19 cellular contexts compared by ENCODE assay signal in genomic region chr15:70294906-70295305, GRCh38.
DNase-seq lines count a peak whose midpoint lies in the region; ATAC-seq and TF ChIP-seq lines count a peak whose summit lies in the region.
"Had no signal": no experiment of that assay in that cellular context is flagged by ENCODE, and none has a peak within 500 bp of the region (broad histone marks: within the 10 kb centered on the region; RNA-seq: fewer than 3 reads in every experiment).

No MANE protein-coding gene starts in this region.

- no peak overlapping the region for H2BK120ac ChIP-seq in trophoblast cell (ENCODE audit: insufficient read depth, low read length, poor library complexity)

- no peak overlapping the region for H3K4me3 Mint-ChIP-seq in stimulated activated naive B cell treated with anti-CD40 and anti-IgM and Interleukin-4, amounts not matched to agents 10 μg/mL and 1 μg/mL and 100 μg/mL, for 72 hours
- H3K4me3 Mint-ChIP-seq: B cell; CD4-positive, CD25-positive, alpha-beta regulatory T cell; CD8-positive, alpha-beta T cell; H9; HFFc6 had no signal

- peak overlapping the region; percentile 1 for H4K91ac ChIP-seq in trophoblast cell (ENCODE audit: low read depth, low read length)

- H3K4me1 ChIP-seq in HEK293 (ENCODE audit: control insufficient read depth, insufficient read depth, low read length) (no peaks in the 10 kb centered on the region), trophoblast cell (ENCODE audit: control insufficient read depth in 1 of 2, insufficient read depth in 2 of 2, low read length in 2 of 2) (peaks cover 28 to 30% of the 10 kb centered on the region in 2 experiments)
- H3K4me1 ChIP-seq: BLaER1 had no signal

- H3K9ac ChIP-seq in trophoblast cell (ENCODE audit: low read length), result no peak overlapping the region
- H3K9ac ChIP-seq: BLaER1, GM23248 had no signal

- CTCF ChIA-PET in HEK293 (lab: Yijun Ruan, JAX), result interaction anchor here (0.6 kb wide), 1 partner anchor 35 kb away, joined by 3 read pairs; no protein-coding TSS in a partner anchor

- H3K27me3 ChIP-seq in trophoblast cell (ENCODE audit: insufficient read depth, low read length), result no peaks in the 10 kb centered on the region
- H3K27me3 ChIP-seq: BLaER1 had no signal

- H3K18ac ChIP-seq in trophoblast cell (ENCODE audit: low read length), result no peak overlapping the region

- H3K27ac Mint-ChIP-seq in stimulated activated naive B cell treated with anti-CD40 and anti-IgM and Interleukin-4, amounts not matched to agents 10 μg/mL and 1 μg/mL and 100 μg/mL, for 72 hours, result no peak overlapping the region
- H3K27ac Mint-ChIP-seq: B cell; CD4-positive, CD25-positive, alpha-beta regulatory T cell; CD8-positive, alpha-beta T cell; H9; HFFc6 had no signal

- POLR2A ChIA-PET in HEK293 (lab: Yijun Ruan, JAX), result no interaction called here

- H2BK5ac ChIP-seq in trophoblast cell (ENCODE audit: low read depth, low read length, poor library complexity), result no peak overlapping the region

- no peaks in the 10 kb centered on the region for H3K79me2 ChIP-seq in trophoblast cell (ENCODE audit: control insufficient read depth, insufficient read depth, low read length, poor library complexity)

- peak; percentile 27 for DNase-seq in left lobe of liver (ENCODE audit: low spot score)
- no peak for DNase-seq in trophoblast cell
- no peak for DNase-seq in stimulated activated naive B cell treated with anti-CD40 and anti-IgM and Interleukin-4, amounts not matched to agents 10 μg/mL and 1 μg/mL and 100 μg/mL, for 72 hours
- DNase-seq in NCI-H1436 treated with DMSO at 0.1 percent for 48 hours (lab: John Stamatoyannopoulos, UW), result no peak
- no peak for DNase-seq in putamen (ENCODE audit: low spot score)
- DNase-seq: Caco-2; CD4-positive, CD25-positive, alpha-beta regulatory T cell; CD8-positive, alpha-beta T cell; DMS153; DND-41; GM23248; H9; HFFc6 had no signal

- peaks cover 29% of the 10 kb centered on the region for H3K79me1 ChIP-seq in trophoblast cell (ENCODE audit: low read length)

- no peak overlapping the region for H3K14ac ChIP-seq in trophoblast cell (ENCODE audit: low read length)

- WGBS in trophoblast cell (ENCODE audit: extremely low coverage, insufficient coverage, insufficient read length), result no CpG with 5 or more reads among the region's 3 CpGs

- no peak overlapping the region for H3K4ac ChIP-seq in trophoblast cell (ENCODE audit: low read depth, low read length)

- H3K4me3 ChIP-seq in HEK293 (ENCODE audit: low read depth, low read length) (no peak overlapping the region), trophoblast cell (ENCODE audit: low read depth, low read length) (no peak overlapping the region)
- H3K4me3 ChIP-seq: BLaER1, GM23248 had no signal

- no peak overlapping the region for H3K4me2 ChIP-seq in trophoblast cell (ENCODE audit: low read length)
- H3K4me2 ChIP-seq: BLaER1 had no signal

- no peak overlapping the region for H2AK5ac ChIP-seq in trophoblast cell (ENCODE audit: low read length)

- no peak overlapping the region for H2AFZ ChIP-seq in trophoblast cell (ENCODE audit: insufficient read depth, low read length, poor library complexity)
- H2AFZ ChIP-seq: GM23248 had no signal

- no peak for ATAC-seq in left lobe of liver
- ATAC-seq in stimulated activated naive B cell treated with anti-CD40 and anti-IgM and Interleukin-4, amounts not matched to agents 10 μg/mL and 1 μg/mL and 100 μg/mL, for 72 hours (replicated peaks), result no peak
- ATAC-seq: CD8-positive, alpha-beta T cell; HCT116 had no signal

- H4K12ac ChIP-seq in trophoblast cell (ENCODE audit: low read depth, low read length), result no peak overlapping the region

- H3K9me3 ChIP-seq in HEK293 (ENCODE audit: control insufficient read depth, insufficient read depth, low read depth, low read length) (no peaks in the 10 kb centered on the region), trophoblast cell (ENCODE audit: insufficient read depth, low read depth, low read length) (no peaks in the 10 kb centered on the region)
- H3K9me3 ChIP-seq: BLaER1, Caco-2 had no signal

- H3K36me3 ChIP-seq in HEK293 (ENCODE audit: control insufficient read depth in 2 of 2, insufficient read depth in 1 of 2, low read length in 2 of 2) (no peaks in the 10 kb centered on the region), trophoblast cell (ENCODE audit: control insufficient read depth in 1 of 2, insufficient read depth in 2 of 2, low read length in 2 of 2) (no peaks in the 10 kb centered on the region)
- H3K36me3 ChIP-seq: BLaER1 had no signal

- H3K9me3 Mint-ChIP-seq in stimulated activated naive B cell treated with anti-CD40 and anti-IgM and Interleukin-4, amounts not matched to agents 10 μg/mL and 1 μg/mL and 100 μg/mL, for 72 hours, result no peaks in the 10 kb centered on the region
- H3K9me3 Mint-ChIP-seq: CD4-positive, CD25-positive, alpha-beta regulatory T cell; CD8-positive, alpha-beta T cell; H9; HFFc6 had no signal

- H3K23ac ChIP-seq in trophoblast cell (ENCODE audit: low read length), result no peak overlapping the region

- H3K4me1 Mint-ChIP-seq in stimulated activated naive B cell treated with anti-CD40 and anti-IgM and Interleukin-4, amounts not matched to agents 10 μg/mL and 1 μg/mL and 100 μg/mL, for 72 hours, result peaks cover under 1 to 3% of the 10 kb centered on the region in 2 donors

- H3K27me3 Mint-ChIP-seq in stimulated activated naive B cell treated with anti-CD40 and anti-IgM and Interleukin-4, amounts not matched to agents 10 μg/mL and 1 μg/mL and 100 μg/mL, for 72 hours, result peaks cover 4 to 19% of the 10 kb centered on the region in 2 donors
- H3K27me3 Mint-ChIP-seq: B cell; CD4-positive, CD25-positive, alpha-beta regulatory T cell had no signal

- TF ChIP-seq CTCF in HEK293 (tag by site-specific recombination; IDR thresholded peaks at IDR 0.05), result no peak

- H4K8ac ChIP-seq in trophoblast cell (ENCODE audit: low read depth, low read length), result no peak overlapping the region

- no peak overlapping the region for H3K27ac ChIP-seq in HEK293 (ENCODE audit: extremely low read depth, low read depth, low read length)
- H3K27ac ChIP-seq in trophoblast cell (ENCODE audit: low read depth, low read length), result no peak overlapping the region
- H3K27ac ChIP-seq: 22Rv1, BLaER1, C4-2B, GM23248 had no signal

- H2BK12ac ChIP-seq in trophoblast cell (ENCODE audit: low read length), result peak overlapping the region; percentile 9

- H3K36me3 Mint-ChIP-seq in stimulated activated naive B cell treated with anti-CD40 and anti-IgM and Interleukin-4, amounts not matched to agents 10 μg/mL and 1 μg/mL and 100 μg/mL, for 72 hours, result no peaks in the 10 kb centered on the region
- H3K36me3 Mint-ChIP-seq: CD4-positive, CD25-positive, alpha-beta regulatory T cell; CD8-positive, alpha-beta T cell had no signal

TF ChIP-seq in HEK293, 187 proteins besides CTCF, POLR2A, EP300 and RAD21:
- TF ChIP-seq ZNF157 (tag by site-specific recombination; IDR thresholded peaks at IDR 0.05) (peak; percentile 99), ZNF529 (tag by site-specific recombination; IDR thresholded peaks at IDR 0.05; ENCODE audit: insufficient replicate concordance) (no peak), ZNF639 (tag by site-specific recombination; IDR thresholded peaks at IDR 0.05) (no peak), YY2 (tag by site-specific recombination; IDR thresholded peaks at IDR 0.05) (no peak), ZBTB20 (tag by site-specific recombination; IDR thresholded peaks at IDR 0.05) (0 out of 2 replicates have a peak, but pooled peaks have one; percentile 1), GLI2 (tag by site-specific recombination; IDR thresholded peaks at IDR 0.05; ENCODE audit: borderline replicate concordance, low read depth) (no peak), ZNF776 (tag by site-specific recombination; IDR thresholded peaks at IDR 0.05; ENCODE audit: borderline replicate concordance) (no peak)
